In genomic region chr2:108145551-108145950, GRCh38 we compare ENCODE assay signal across 23 cellular contexts.
DNase-seq lines count a peak whose midpoint lies in the region; ATAC-seq and TF ChIP-seq lines count a peak whose summit lies in the region.
"Had no signal": no experiment of that assay in that cellular context is flagged by ENCODE, and none has a peak within 500 bp of the region (broad histone marks: within the 10 kb centered on the region; RNA-seq: fewer than 3 reads in every experiment).

No MANE protein-coding gene starts in this region.

- no peak overlapping the region for H3K27ac Mint-ChIP-seq in progenitor cell of endocrine pancreas
- no peak overlapping the region for H3K27ac Mint-ChIP-seq in GM23338
- H3K27ac Mint-ChIP-seq: activated naive CD4-positive, alpha-beta T cell treated with anti-CD3 and anti-CD28 coated beads, Interleukin-2, amount 10 ng/mL, durations not matched to agents 7 days and 5 days; naive thymus-derived CD8-positive, alpha-beta T cell; stimulated activated naive CD8-positive, alpha-beta T cell treated with anti-CD3 and anti-CD28 coated beads, Interleukin-15, amount 100 ng/mL, for 72 hours had no signal

- peak; percentile 96 for ATAC-seq in SK-N-SH treated with all-trans-retinoic acid at 6 μM for 48 hours
- ATAC-seq in HG02884 (IDR thresholded peaks at IDR 0.05; ENCODE audit: unreplicated experiment), result no peak
- no peak for ATAC-seq in GM23338
- ATAC-seq: HepG2; left cardiac atrium; naive thymus-derived CD8-positive, alpha-beta T cell; right cardiac atrium; stimulated activated naive CD8-positive, alpha-beta T cell treated with anti-CD3 and anti-CD28 coated beads, Interleukin-15, amount 100 ng/mL, for 72 hours had no signal

- H3K36me3 Mint-ChIP-seq in progenitor cell of endocrine pancreas (ENCODE audit: insufficient read depth) (peaks cover 1% of the 10 kb centered on the region), GM23338 (ENCODE audit: low read depth) (no peaks in the 10 kb centered on the region)
- H3K36me3 Mint-ChIP-seq: activated naive CD4-positive, alpha-beta T cell treated with anti-CD3 and anti-CD28 coated beads, Interleukin-2, amount 10 ng/mL, durations not matched to agents 7 days and 5 days; naive thymus-derived CD8-positive, alpha-beta T cell had no signal

- TF ChIP-seq CTCF in fibroblast of mammary gland (conservative IDR thresholded peaks at IDR 0.05; ENCODE audit: control insufficient read depth, insufficient read depth, low read depth, low read length) (no peak), progenitor cell of endocrine pancreas (IDR thresholded peaks at IDR 0.05; ENCODE audit: unreplicated experiment) (no peak), GM23338 (conservative IDR thresholded peaks at IDR 0.05; ENCODE audit: low read depth in 2 of 2) (no peak)

- H2AFZ ChIP-seq in GM23338, result no peak overlapping the region

- H3K9me3 Mint-ChIP-seq in progenitor cell of endocrine pancreas (ENCODE audit: low read depth) (no peaks in the 10 kb centered on the region), GM23338 (no peaks in the 10 kb centered on the region)
- H3K9me3 Mint-ChIP-seq: activated naive CD4-positive, alpha-beta T cell treated with anti-CD3 and anti-CD28 coated beads, Interleukin-2, amount 10 ng/mL, durations not matched to agents 7 days and 5 days; stimulated activated naive CD8-positive, alpha-beta T cell treated with anti-CD3 and anti-CD28 coated beads, Interleukin-15, amount 100 ng/mL, for 72 hours had no signal

- no peaks in the 10 kb centered on the region for H3K27me3 ChIP-seq in GM23338 (ENCODE audit: insufficient read depth)
- H3K27me3 ChIP-seq: tibial artery had no signal

- no peaks in the 10 kb centered on the region for H3K4me1 Mint-ChIP-seq in progenitor cell of endocrine pancreas (ENCODE audit: low read depth)
- H3K4me1 Mint-ChIP-seq in GM23338, result no peaks in the 10 kb centered on the region
- H3K4me1 Mint-ChIP-seq: activated naive CD4-positive, alpha-beta T cell treated with anti-CD3 and anti-CD28 coated beads, Interleukin-2, amount 10 ng/mL, durations not matched to agents 7 days and 5 days; naive thymus-derived CD8-positive, alpha-beta T cell; stimulated activated naive CD8-positive, alpha-beta T cell treated with anti-CD3 and anti-CD28 coated beads, Interleukin-15, amount 100 ng/mL, for 72 hours had no signal

- no peak overlapping the region for H3K27ac ChIP-seq in GM23338 (ENCODE audit: low read depth)
- H3K27ac ChIP-seq: tibial artery had no signal

- H3K4me3 Mint-ChIP-seq in progenitor cell of endocrine pancreas (ENCODE audit: low read depth), result no peak overlapping the region
- H3K4me3 Mint-ChIP-seq in GM23338, result no peak overlapping the region
- H3K4me3 Mint-ChIP-seq: activated naive CD4-positive, alpha-beta T cell treated with anti-CD3 and anti-CD28 coated beads, Interleukin-2, amount 10 ng/mL, durations not matched to agents 7 days and 5 days; naive thymus-derived CD8-positive, alpha-beta T cell; stimulated activated naive CD8-positive, alpha-beta T cell treated with anti-CD3 and anti-CD28 coated beads, Interleukin-15, amount 100 ng/mL, for 72 hours had no signal

- H3K4me1 ChIP-seq in GM23338 (ENCODE audit: insufficient read depth), result no peaks in the 10 kb centered on the region
- H3K4me1 ChIP-seq: tibial artery had no signal

- H3F3A ChIP-seq in GM23338 (replicated peaks; ENCODE audit: low read depth), result no peaks in the 10 kb centered on the region

- H3K4me2 ChIP-seq in GM23338, result no peak overlapping the region

- H3K36me3 ChIP-seq in GM23338 (ENCODE audit: insufficient read depth), result no peaks in the 10 kb centered on the region
- H3K36me3 ChIP-seq: tibial artery had no signal

- peaks cover 5% of the 10 kb centered on the region; the same call in 1 of the 2 replicates for H3K9me2 ChIP-seq in GM23338 (ENCODE audit: insufficient read depth)

- no peak overlapping the region for H3K4me3 ChIP-seq in fibroblast of mammary gland (ENCODE audit: control insufficient read depth, low read depth, low read length)
- no peak overlapping the region for H3K4me3 ChIP-seq in GM23338
- H3K4me3 ChIP-seq: tibial artery had no signal

- DNase-seq in NCI-H82 (lab: John Stamatoyannopoulos, UW), result peak; percentile 29
- DNase-seq in NCI-H82 treated with DMSO at 0.1 percent for 48 hours (lab: John Stamatoyannopoulos, UW; ENCODE audit: unreplicated experiment), result no peak
- DNase-seq in fibroblast of mammary gland (ENCODE audit: low read depth), result peak; percentile 63
- DNase-seq in NCI-H1694 treated with DMSO at 0.1 percent for 48 hours (lab: John Stamatoyannopoulos, UW), result no peak
- DNase-seq in progenitor cell of endocrine pancreas (ENCODE audit: low spot score, unreplicated experiment), result no peak
- no peak for DNase-seq in GM23338 (ENCODE audit: low spot score)
- DNase-seq: 8988T; activated CD8-positive, alpha-beta memory T cell treated with anti-CD3 and anti-CD28 coated beads for 24 hours; activated naive CD4-positive, alpha-beta T cell treated with anti-CD3 and anti-CD28 coated beads, Interleukin-2, amount 10 ng/mL, durations not matched to agents 7 days and 5 days; activated T-cell treated with anti-CD3 and anti-CD28 coated beads, Interleukin-2, amount 50 U/mL, for 48 hours; anterior cingulate cortex; erythroblast; left cardiac atrium; naive thymus-derived CD8-positive, alpha-beta T cell; NCI-H1105 treated with DMSO at 0.1 percent for 48 hours; NCI-H2107; NCI-H510A treated with DMSO at 0.1 percent for 48 hours; right cardiac atrium; stimulated activated naive CD8-positive, alpha-beta T cell treated with anti-CD3 and anti-CD28 coated beads, Interleukin-15, amount 100 ng/mL, for 72 hours; tibial artery had no signal

- H3K27me3 Mint-ChIP-seq in progenitor cell of endocrine pancreas (no peaks in the 10 kb centered on the region), GM23338 (ENCODE audit: insufficient read depth, low read depth, poor library complexity) (peaks cover 2% of the 10 kb centered on the region)
- H3K27me3 Mint-ChIP-seq: activated naive CD4-positive, alpha-beta T cell treated with anti-CD3 and anti-CD28 coated beads, Interleukin-2, amount 10 ng/mL, durations not matched to agents 7 days and 5 days; stimulated activated naive CD8-positive, alpha-beta T cell treated with anti-CD3 and anti-CD28 coated beads, Interleukin-15, amount 100 ng/mL, for 72 hours had no signal

- H4K20me1 ChIP-seq in GM23338 (replicated peaks; ENCODE audit: insufficient read depth), result no peaks in the 10 kb centered on the region

- no peaks in the 10 kb centered on the region for H3K79me2 ChIP-seq in GM23338 (replicated peaks; ENCODE audit: insufficient read depth)

TF ChIP-seq in SK-N-SH treated with all-trans-retinoic acid at 6 μM for 48 hours, 23 proteins besides CTCF, POLR2A, EP300 and RAD21 (continues in another document):
- TF ChIP-seq PPARA (CRISPR knock-in tag; IDR thresholded peaks at IDR 0.05; ENCODE audit: borderline replicate concordance) (no peak), ISL1 (CRISPR knock-in tag; IDR thresholded peaks at IDR 0.05) (peak; percentile 100), ZFP3 (CRISPR knock-in tag; IDR thresholded peaks at IDR 0.05) (peak; percentile 81; the same call in 1 of the 2 replicates), RARB (CRISPR knock-in tag; IDR thresholded peaks at IDR 0.05) (peak; percentile 84; the same call in 1 of the 2 replicates), ZFP30 (CRISPR knock-in tag; IDR thresholded peaks at IDR 0.05) (no peak), ZNF70 (CRISPR knock-in tag; IDR thresholded peaks at IDR 0.05) (no peak), OSR1 (CRISPR knock-in tag; IDR thresholded peaks at IDR 0.05) (no peak), TOX (CRISPR knock-in tag; IDR thresholded peaks at IDR 0.05; ENCODE audit: borderline replicate concordance) (peak; percentile 85), BACH2 (CRISPR knock-in tag; IDR thresholded peaks at IDR 0.05; ENCODE audit: borderline replicate concordance) (no peak), ESRRG (CRISPR knock-in tag; IDR thresholded peaks at IDR 0.05) (0 out of 2 replicates have a peak, but pooled peaks have one; percentile 76), CSDC2 (CRISPR knock-in tag; IDR thresholded peaks at IDR 0.05) (peak; percentile 92)

TF ChIP-seq in GM23338, 12 proteins besides CTCF, POLR2A, EP300 and RAD21 (continues in another document):
- TF ChIP-seq CREB1 (CRISPR knock-in tag; IDR thresholded peaks at IDR 0.05; ENCODE audit: low read depth) (no peak), EZH2 (IDR thresholded peaks at IDR 0.05; ENCODE audit: low read depth, unreplicated experiment) (no peak), POLR2AphosphoS5 (IDR thresholded peaks at IDR 0.05; ENCODE audit: low read depth) (no peak), ZNF114 (CRISPR knock-in tag; IDR thresholded peaks at IDR 0.05) (no peak), STAT1 (IDR thresholded peaks at IDR 0.05; ENCODE audit: unreplicated experiment) (no peak), REST (IDR thresholded peaks at IDR 0.05; ENCODE audit: unreplicated experiment) (no peak), JUNB (IDR thresholded peaks at IDR 0.05; ENCODE audit: unreplicated experiment) (no peak), EZH2phosphoT487 (IDR thresholded peaks at IDR 0.05; ENCODE audit: unreplicated experiment) (no peak)

Comparison
In these comparisons a context has a peak if more than half of its experiments do, and no peak if none do; other contexts are left out.
1. DNase-seq: peak in NCI-H82 (single experiment) and fibroblast of mammary gland (single experiment); none in NCI-H82 treated with DMSO at 0.1 percent for 48 hours (single experiment), NCI-H1694 treated with DMSO at 0.1 percent for 48 hours (single experiment), progenitor cell of endocrine pancreas (single experiment) and GM23338 (single experiment).